Comparison of ENCODE assay signal across 11 cellular contexts in genomic region chr6:136914947-136915346, GRCh38. TPM values are rescaled to one million over a fixed set of nuclear protein-coding genes. Genes with fewer than 3 reads are reported as not detected.
"Had no signal": no experiment of that assay in that cellular context is flagged by ENCODE, and none has a peak within 500 bp of the region (broad histone marks: within the 10 kb centered on the region; RNA-seq: fewer than 3 reads in every experiment).

No MANE protein-coding gene starts in this region.

- H3K9me3 Mint-ChIP-seq: HFFc6, IgD-negative memory B cell had no signal

- H3K4me3 Mint-ChIP-seq: HFFc6, IgD-negative memory B cell had no signal

- ATAC-seq: HCT116, HepG2, K562 had no signal

- H3K27ac Mint-ChIP-seq: HFFc6, IgD-negative memory B cell had no signal

- DNase-seq: GM23248, GOT3, H7, HFFc6, KG1 had no signal

RNA-seq across cellular contexts. Expression of gene SLC35D3, which starts 7.2 kb away (rescaled TPM):
- total RNA-seq: GM23248, H4, HepG2, HFFc6, HT1080, K562 had no signal
